9 cellular contexts compared by ENCODE assay signal in genomic region chr22:19445279-19445982, GRCh38. TPM values are rescaled to one million over a fixed set of nuclear protein-coding genes. Genes with fewer than 3 reads are reported as not detected.
DNase-seq lines count a peak whose midpoint lies in the region; ATAC-seq, FAIRE-seq and TF ChIP-seq lines count a peak whose summit lies in the region.
"Not testable (repeated sequence)": the region's sequence is repeated elsewhere in the genome, so short reads cannot be mapped to it uniquely, and the experiment has no call there.
"Had no signal": no experiment of that assay in that cellular context is flagged by ENCODE, and none has a peak within 500 bp of the region (broad histone marks: within the 10 kb centered on the region; RNA-seq: fewer than 3 reads in every experiment).

No MANE protein-coding gene starts in this region.

- not testable (repeated sequence) for H3K9me1 ChIP-seq in K562 (ENCODE audit: control insufficient read depth, insufficient read depth, low read length)

- H3K27me3 Mint-ChIP-seq in activated CD4-positive, alpha-beta T cell treated with anti-CD3 and anti-CD28 coated beads, Interleukin-2, amount 10 ng/mL, durations not matched to agents 24 days and 14 days; activated T-cell treated with anti-CD3 and anti-CD28 coated beads, Interleukin-2, amount 50 U/mL, for 72 hours (ENCODE audit: low read depth); nephron progenitor cell (ENCODE audit: low read depth, poor library complexity); type B pancreatic cell: not testable (repeated sequence)

- H3K4me3 ChIP-seq in BLaER1 treated with 17β-estradiol and CSF1 and Interleukin-3, amounts not matched to agents 10 nM and 100 nM = 0 out of 20 replicates have a peak overlapping the region, but pooled peaks of 4 of the 10 experiments have one; percentile 3 to 97 (median 94)
- peak overlapping the region; percentile 84 for H3K4me3 ChIP-seq in Loucy (ENCODE audit: low read length, poor library complexity, severe bottlenecking)
- not testable (repeated sequence) for H3K4me3 ChIP-seq in K562, left ventricle myocardium inferior

- not testable (repeated sequence) for FAIRE-seq in K562 (lab: Jason Lieb, UNC)

- H3K9me3 ChIP-seq in BLaER1 treated with 17β-estradiol and CSF1 and Interleukin-3, amounts not matched to agents 10 nM and 100 nM (replicated peaks in 1 of 11); Loucy (ENCODE audit: insufficient read depth, low read depth, low read length); K562 (replicated peaks; ENCODE audit: control insufficient read depth, insufficient read depth, low read depth, low read length); left ventricle myocardium inferior (replicated peaks): not testable (repeated sequence)

- H3K27ac Mint-ChIP-seq in activated CD4-positive, alpha-beta T cell treated with anti-CD3 and anti-CD28 coated beads, Interleukin-2, amount 10 ng/mL, durations not matched to agents 24 days and 14 days = peak overlapping the region; percentile 43
- H3K27ac Mint-ChIP-seq in activated T-cell treated with anti-CD3 and anti-CD28 coated beads, Interleukin-2, amount 50 U/mL, for 72 hours = peak overlapping the region; percentile 91
- not testable (repeated sequence) for H3K27ac Mint-ChIP-seq in nephron progenitor cell, type B pancreatic cell

- POLR2A ChIA-PET in K562 (lab: Yijun Ruan, JAX) = interaction anchor here (0.6 to 11.7 kb wide), 25 partner anchors 10 to 684 kb away, joined by 3 to 284 read pairs (median 5); partner anchors contain the start of genes CDC45, HIRA, MRPL40 and UFD1

- H3K36me3 ChIP-seq in BLaER1 treated with 17β-estradiol and CSF1 and Interleukin-3, amounts not matched to agents 10 nM and 100 nM = peaks cover 48 to 78% (median 58%) of the 10 kb centered on the region in 11 experiments
- H3K36me3 ChIP-seq in Loucy (ENCODE audit: insufficient read depth, low read length) = not testable (repeated sequence)
- peaks cover 83% of the 10 kb centered on the region for H3K36me3 ChIP-seq in K562 (ENCODE audit: control insufficient read depth, insufficient read depth, low read length)
- H3K36me3 ChIP-seq in left ventricle myocardium inferior = peaks cover 17% of the 10 kb centered on the region

- peak overlapping the region in 4 of 11 experiments; percentile 18 to 96 (median 59); a peak in 4 of 22 replicates for H3K9ac ChIP-seq in BLaER1 treated with 17β-estradiol and CSF1 and Interleukin-3, amounts not matched to agents 10 nM and 100 nM
- H3K9ac ChIP-seq in Loucy (ENCODE audit: low read depth, low read length, poor library complexity, severe bottlenecking) = peak overlapping the region; percentile 9
- H3K9ac ChIP-seq in K562 (ENCODE audit: insufficient read depth in 1 of 2, low read depth in 2 of 2, low read length in 2 of 2) = not testable (repeated sequence)

- peaks cover 39 to 66% (median 64%) of the 10 kb centered on the region in 11 experiments; a peak in 21 of 22 replicates for H4K20me1 ChIP-seq in BLaER1 treated with 17β-estradiol and CSF1 and Interleukin-3, amounts not matched to agents 10 nM and 100 nM
- H4K20me1 ChIP-seq in Loucy (ENCODE audit: insufficient read depth, low read length, poor library complexity, severe bottlenecking) (peaks cover 33% of the 10 kb centered on the region), K562 (replicated peaks; ENCODE audit: control insufficient read depth, insufficient read depth, low read length) (peaks cover 28% of the 10 kb centered on the region)

- H3K9me3 Mint-ChIP-seq in activated CD4-positive, alpha-beta T cell treated with anti-CD3 and anti-CD28 coated beads, Interleukin-2, amount 10 ng/mL, durations not matched to agents 24 days and 14 days; activated T-cell treated with anti-CD3 and anti-CD28 coated beads, Interleukin-2, amount 50 U/mL, for 72 hours; nephron progenitor cell; type B pancreatic cell: not testable (repeated sequence)

- BruUV-seq in K562 (replicated peaks; lab: Mats Ljungman, UMichigan) = not testable (repeated sequence)

- not testable (repeated sequence) for TF ChIP-seq POLR2A in K562 (conservative IDR thresholded peaks at IDR 0.05)

- CTCF ChIA-PET in K562 (lab: Yijun Ruan, JAX; ENCODE audit: low intra/inter-chr PET ratio) = not testable (repeated sequence)

- peaks cover 39% of the 10 kb centered on the region for H3K4me1 Mint-ChIP-seq in activated CD4-positive, alpha-beta T cell treated with anti-CD3 and anti-CD28 coated beads, Interleukin-2, amount 10 ng/mL, durations not matched to agents 24 days and 14 days
- H3K4me1 Mint-ChIP-seq in activated T-cell treated with anti-CD3 and anti-CD28 coated beads, Interleukin-2, amount 50 U/mL, for 72 hours (ENCODE audit: low read depth) = peaks cover 55% of the 10 kb centered on the region
- H3K4me1 Mint-ChIP-seq in nephron progenitor cell (peaks cover 28% of the 10 kb centered on the region), type B pancreatic cell (ENCODE audit: unreplicated experiment) (peaks cover 19% of the 10 kb centered on the region)

- peaks cover 84% of the 10 kb centered on the region for H3K79me2 ChIP-seq in Loucy (ENCODE audit: insufficient read depth, low read length)
- peaks cover 75% of the 10 kb centered on the region for H3K79me2 ChIP-seq in K562 (ENCODE audit: control insufficient read depth, insufficient read depth, low read length)

- peak overlapping the region; percentile 80 to 99 (median 96); a peak in 20 of 22 replicates for H3K4me2 ChIP-seq in BLaER1 treated with 17β-estradiol and CSF1 and Interleukin-3, amounts not matched to agents 10 nM and 100 nM
- peak overlapping the region; percentile 80 for H3K4me2 ChIP-seq in Loucy (ENCODE audit: low read depth, low read length, poor library complexity, severe bottlenecking)
- not testable (repeated sequence) for H3K4me2 ChIP-seq in K562 (ENCODE audit: insufficient read depth, low read length)

- peak overlapping the region; percentile 53 for H3K4me3 Mint-ChIP-seq in activated CD4-positive, alpha-beta T cell treated with anti-CD3 and anti-CD28 coated beads, Interleukin-2, amount 10 ng/mL, durations not matched to agents 24 days and 14 days
- peak overlapping the region in 1 of 2 donors; percentile 9 for H3K4me3 Mint-ChIP-seq in activated T-cell treated with anti-CD3 and anti-CD28 coated beads, Interleukin-2, amount 50 U/mL, for 72 hours
- H3K4me3 Mint-ChIP-seq in nephron progenitor cell = peak overlapping the region; percentile 60
- H3K4me3 Mint-ChIP-seq in type B pancreatic cell = peak overlapping the region; percentile 70

- not testable (repeated sequence) for H3F3A ChIP-seq in Loucy (ENCODE audit: low read depth)

- H3K27ac ChIP-seq in BLaER1 treated with 17β-estradiol and CSF1 and Interleukin-3, amounts not matched to agents 10 nM and 100 nM; K562 (ENCODE audit: extremely low read depth, low read depth, low read length): not testable (repeated sequence)
- peak overlapping the region; percentile 29 for H3K27ac ChIP-seq in left ventricle myocardium inferior (replicated peaks)

- H2AFZ ChIP-seq in Loucy (ENCODE audit: low read length); K562 (ENCODE audit: low read depth, low read length): not testable (repeated sequence)

- in situ Hi-C loops in K562 (cut with MboI) = not testable (repeated sequence)

- peaks cover 34% of the 10 kb centered on the region for H3K36me3 Mint-ChIP-seq in activated CD4-positive, alpha-beta T cell treated with anti-CD3 and anti-CD28 coated beads, Interleukin-2, amount 10 ng/mL, durations not matched to agents 24 days and 14 days (ENCODE audit: low read depth)
- not testable (repeated sequence) for H3K36me3 Mint-ChIP-seq in activated T-cell treated with anti-CD3 and anti-CD28 coated beads, Interleukin-2, amount 50 U/mL, for 72 hours (ENCODE audit: insufficient read depth in 2 of 2); type B pancreatic cell
- H3K36me3 Mint-ChIP-seq in nephron progenitor cell (ENCODE audit: low read depth) = peaks cover 43% of the 10 kb centered on the region

- H3K9me2 ChIP-seq in Loucy (replicated peaks; ENCODE audit: low read depth, low read length) = not testable (repeated sequence)

- intact Hi-C loops in activated CD4-positive, alpha-beta T cell treated with anti-CD3 and anti-CD28 coated beads, Interleukin-2, amount 10 ng/mL, durations not matched to agents 24 days and 14 days (cut with micrococcal nuclease) = loop anchor here (5.0 to 10.0 kb wide), 3 partner anchors 129 to 409 kb away; partner anchors contain the start of genes DGCR2, GNB1L and RTL10
- intact Hi-C loops in K562 (cut with micrococcal nuclease) = loop anchor here (10.0 kb wide), 1 partner anchor 179 kb away; no protein-coding TSS in a partner anchor
- intact Hi-C loops in left ventricle myocardium inferior (cut with micrococcal nuclease) = not testable (repeated sequence)

- not testable (repeated sequence) for H3K27me3 ChIP-seq in BLaER1 treated with 17β-estradiol and CSF1 and Interleukin-3, amounts not matched to agents 10 nM and 100 nM; Loucy (ENCODE audit: insufficient read depth, low read length, poor library complexity, severe bottlenecking); K562 (ENCODE audit: control insufficient read depth in 2 of 2, insufficient read depth in 2 of 2, low read length in 2 of 2); left ventricle myocardium inferior (ENCODE audit: low read depth)

- TF ChIP-seq CTCF in Loucy (conservative IDR thresholded peaks at IDR 0.05; ENCODE audit: low read length); K562 (IDR thresholded peaks at IDR 0.05 in 2 of 3, conservative IDR thresholded peaks at IDR 0.05 in 1 of 3; ENCODE audit: insufficient read depth in 2 of 3, low read depth in 1 of 3, low read length in 3 of 3); left ventricle myocardium inferior (IDR thresholded peaks at IDR 0.05; ENCODE audit: borderline replicate concordance); nephron progenitor cell (IDR thresholded peaks at IDR 0.05); type B pancreatic cell (conservative IDR thresholded peaks at IDR 0.05): not testable (repeated sequence)

- H3K4me1 ChIP-seq in BLaER1 treated with 17β-estradiol and CSF1 and Interleukin-3, amounts not matched to agents 10 nM and 100 nM = peaks cover 32 to 38% (median 34%) of the 10 kb centered on the region in 10 experiments
- H3K4me1 ChIP-seq in Loucy (ENCODE audit: insufficient read depth, low read length, poor library complexity, severe bottlenecking) (peaks cover 36% of the 10 kb centered on the region), K562 (replicated peaks in 1 of 2; ENCODE audit: control insufficient read depth in 2 of 2, insufficient read depth in 2 of 2, low read length in 2 of 2) (peaks cover 27 to 38% of the 10 kb centered on the region in 2 experiments), left ventricle myocardium inferior (peaks cover 78% of the 10 kb centered on the region)

- not testable (repeated sequence) for TF ChIP-seq RAD21 in K562 (CRISPR knock-in tag; conservative IDR thresholded peaks at IDR 0.05 in 1 of 2, IDR thresholded peaks at IDR 0.05 in 1 of 2)

- ATAC-seq in activated T-cell treated with anti-CD3 and anti-CD28 coated beads, Interleukin-2, amount 50 U/mL, for 72 hours (replicated peaks in 1 of 2); K562: not testable (repeated sequence)

- WGBS in K562 (ENCODE audit: insufficient coverage, low coverage, missing lambda C conversion rate) = 87% methylated on average over 9 of the region's 9 CpGs

- TF ChIP-seq EP300 in K562 (IDR thresholded peaks at IDR 0.05; ENCODE audit: low read length) = not testable (repeated sequence)

- DNase-seq in activated CD4-positive, alpha-beta T cell treated with anti-CD3 and anti-CD28 coated beads, Interleukin-2, amount 10 ng/mL, durations not matched to agents 24 days and 14 days; activated T-cell treated with anti-CD3 and anti-CD28 coated beads, Interleukin-2, amount 50 U/mL, for 72 hours; K562 (ENCODE audit: extremely low read depth in 1 of 4, low spot score in 3 of 4); left ventricle myocardium inferior; nephron progenitor cell; type B pancreatic cell (ENCODE audit: extremely low spot score, unreplicated experiment): not testable (repeated sequence)

RNA-seq across cellular contexts. Expression of gene C22orf39, which starts 2.1 kb away (rescaled TPM):
- 25.7 and 28.5 TPM in 2 replicates for total RNA-seq in activated CD4-positive, alpha-beta T cell treated with anti-CD3 and anti-CD28 coated beads, Interleukin-2, amount 10 ng/mL, durations not matched to agents 24 days and 14 days
- total RNA-seq in activated T-cell treated with anti-CD3 and anti-CD28 coated beads, Interleukin-2, amount 50 U/mL, for 72 hours = 10 to 100 TPM; 34.3 to 40.6 TPM
- total RNA-seq in K562 (2011; cell fraction: chromatin; rRNA removed; ENCODE audit: low replicate concordance) = 119 and 122 TPM in 2 replicates
- total RNA-seq in K562 (2011; cell fraction: nucleolus; rRNA removed) = 71.8 and 76.0 TPM in 2 replicates
- 107 and 142 TPM in 2 replicates for total RNA-seq in K562 (2011; cell fraction: nucleoplasm; rRNA removed)
- total RNA-seq in K562 (2014; rRNA removed) = 94.7 and 124 TPM in 2 replicates
- total RNA-seq in K562 (2014; rRNA removed; fragmentation: Illumina TruSeq; extraction: Trizol) = 57.2 and 59.5 TPM in 2 replicates
- total RNA-seq in K562 (2015; rRNA removed; fragmentation: Illumina TruSeq; extraction: Trizol) = 61.3 and 63.2 TPM in 2 replicates
- 66.8 and 68.0 TPM in 2 replicates for total RNA-seq in K562 (2021)
- polyA plus RNA-seq in K562 (2011; rRNA removed) = 139 and 244 TPM in 2 replicates
- 164 and 257 TPM in 2 replicates for polyA plus RNA-seq in K562 (2011; cell fraction: cytosol; rRNA removed)
- 71.0 and 99.7 TPM in 2 replicates for polyA plus RNA-seq in K562 (2011; cell fraction: nucleus; rRNA removed)
- polyA plus RNA-seq in K562 (2012) = 87.8 and 120 TPM in 2 replicates
- polyA plus RNA-seq in K562 (2014; fragmentation: Illumina TruSeq; extraction: Trizol) = 68.6 and 73.5 TPM in 2 replicates
- 10 to 100 TPM; 20.4 to 25.9 TPM for polyA plus RNA-seq in K562 (2014; fragmentation: Nextera tagmentation; extraction: Ambion mirVana)
- 112 and 121 TPM in 2 replicates for polyA plus RNA-seq in K562 (2014; rRNA removed)
- 116 and 185 TPM in 2 replicates for polyA minus RNA-seq in K562 (2011; rRNA and poly(A)+ RNA removed)
- polyA minus RNA-seq in K562 (2011; cell fraction: cytosol; rRNA and poly(A)+ RNA removed) = 49.4 and 80.5 TPM in 2 replicates
- polyA minus RNA-seq in K562 (2011; cell fraction: nucleus; rRNA and poly(A)+ RNA removed) = 24.9 and 58.9 TPM in 2 replicates
- 76.2 TPM for total RNA-seq in left ventricle myocardium inferior
- total RNA-seq in type B pancreatic cell (ENCODE audit: low replicate concordance) = 30.3 and 31.6 TPM in 2 replicates

RNA-seq across cellular contexts. Expression of gene MRPL40, which starts 13.1 kb away (rescaled TPM):
- total RNA-seq in activated CD4-positive, alpha-beta T cell treated with anti-CD3 and anti-CD28 coated beads, Interleukin-2, amount 10 ng/mL, durations not matched to agents 24 days and 14 days = 35.2 and 37.6 TPM in 2 replicates
- total RNA-seq in activated T-cell treated with anti-CD3 and anti-CD28 coated beads, Interleukin-2, amount 50 U/mL, for 72 hours = 10 to 100 TPM; 27.1 to 27.2 TPM
- 13.9 and 26.1 TPM in 2 replicates for total RNA-seq in K562 (2011; cell fraction: chromatin; rRNA removed; ENCODE audit: low replicate concordance)
- total RNA-seq in K562 (2011; cell fraction: nucleolus; rRNA removed) = 29.0 and 32.5 TPM in 2 replicates
- total RNA-seq in K562 (2011; cell fraction: nucleoplasm; rRNA removed) = 25.1 and 32.0 TPM in 2 replicates
- total RNA-seq in K562 (2014; rRNA removed) (160 and 182 TPM in 2 replicates), K562 (2014; rRNA removed; fragmentation: Illumina TruSeq; extraction: Trizol) (208 and 209 TPM in 2 replicates), K562 (2015; rRNA removed; fragmentation: Illumina TruSeq; extraction: Trizol) (181 and 198 TPM in 2 replicates), K562 (2021) (132 and 144 TPM in 2 replicates), left ventricle myocardium inferior (57.2 TPM), type B pancreatic cell (ENCODE audit: low replicate concordance) (21.4 and 24.7 TPM in 2 replicates)
- polyA plus RNA-seq in K562 (2011; rRNA removed) (175 and 219 TPM in 2 replicates), K562 (2014; fragmentation: Illumina TruSeq; extraction: Trizol) (197 and 237 TPM in 2 replicates), K562 (2014; fragmentation: Nextera tagmentation; extraction: Ambion mirVana) (100 to 1,000 TPM; 601 to 652 TPM), K562 (2014; rRNA removed) (223 TPM in 2 replicates)
- 88.3 and 113 TPM in 2 replicates for polyA plus RNA-seq in K562 (2011; cell fraction: cytosol; rRNA removed)
- 34.6 and 66.5 TPM in 2 replicates for polyA plus RNA-seq in K562 (2011; cell fraction: nucleus; rRNA removed)
- polyA plus RNA-seq in K562 (2012) = 159 TPM in 2 replicates
- polyA minus RNA-seq in K562 (2011; rRNA and poly(A)+ RNA removed) = 52.5 and 73.2 TPM in 2 replicates
- 31.3 and 34.3 TPM in 2 replicates for polyA minus RNA-seq in K562 (2011; cell fraction: cytosol; rRNA and poly(A)+ RNA removed)
- polyA minus RNA-seq in K562 (2011; cell fraction: nucleus; rRNA and poly(A)+ RNA removed) = 12.0 and 31.3 TPM in 2 replicates

RNA-seq across cellular contexts. Expression of gene HIRA, which starts 13.9 kb away (rescaled TPM):
- total RNA-seq in activated CD4-positive, alpha-beta T cell treated with anti-CD3 and anti-CD28 coated beads, Interleukin-2, amount 10 ng/mL, durations not matched to agents 24 days and 14 days = 42.6 and 45.0 TPM in 2 replicates
- 10 to 100 TPM; 30.7 to 36.6 TPM for total RNA-seq in activated T-cell treated with anti-CD3 and anti-CD28 coated beads, Interleukin-2, amount 50 U/mL, for 72 hours
- total RNA-seq in K562 (2011; cell fraction: chromatin; rRNA removed; ENCODE audit: low replicate concordance) = 103 and 120 TPM in 2 replicates
- 79.7 and 81.6 TPM in 2 replicates for total RNA-seq in K562 (2011; cell fraction: nucleolus; rRNA removed)
- total RNA-seq in K562 (2011; cell fraction: nucleoplasm; rRNA removed) = 66.5 and 67.1 TPM in 2 replicates
- total RNA-seq in K562 (2014; rRNA removed) = 58.3 and 70.6 TPM in 2 replicates
- total RNA-seq in K562 (2014; rRNA removed; fragmentation: Illumina TruSeq; extraction: Trizol) = 53.9 and 54.0 TPM in 2 replicates
- total RNA-seq in K562 (2015; rRNA removed; fragmentation: Illumina TruSeq; extraction: Trizol) = 57.5 and 58.4 TPM in 2 replicates
- 115 and 132 TPM in 2 replicates for total RNA-seq in K562 (2021)
- polyA plus RNA-seq in K562 (2011; rRNA removed) = 71.7 and 82.2 TPM in 2 replicates
- polyA plus RNA-seq in K562 (2011; cell fraction: cytosol; rRNA removed) = 105 and 109 TPM in 2 replicates
- polyA plus RNA-seq in K562 (2011; cell fraction: nucleus; rRNA removed) = 104 and 124 TPM in 2 replicates
- polyA plus RNA-seq in K562 (2012) = 91.6 and 91.8 TPM in 2 replicates
- polyA plus RNA-seq in K562 (2014; fragmentation: Illumina TruSeq; extraction: Trizol) = 106 and 114 TPM in 2 replicates
- 1 to 10 TPM in 1 of 2 experiments, under 1 TPM in 1; 0.96 to 1.2 TPM for polyA plus RNA-seq in K562 (2014; fragmentation: Nextera tagmentation; extraction: Ambion mirVana)
- polyA plus RNA-seq in K562 (2014; rRNA removed) = 80.0 and 80.8 TPM in 2 replicates
- polyA minus RNA-seq in K562 (2011; rRNA and poly(A)+ RNA removed) = 93.7 and 126 TPM in 2 replicates
- 65.3 and 93.4 TPM in 2 replicates for polyA minus RNA-seq in K562 (2011; cell fraction: cytosol; rRNA and poly(A)+ RNA removed)
- polyA minus RNA-seq in K562 (2011; cell fraction: nucleus; rRNA and poly(A)+ RNA removed) = 30.3 and 61.3 TPM in 2 replicates
- 18.1 TPM for total RNA-seq in left ventricle myocardium inferior
- 38.3 and 43.3 TPM in 2 replicates for total RNA-seq in type B pancreatic cell (ENCODE audit: low replicate concordance)

RNA-seq across cellular contexts. Expression of gene UFD1, which starts 33.6 kb away (rescaled TPM):
- 96.2 and 99.9 TPM in 2 replicates for total RNA-seq in activated CD4-positive, alpha-beta T cell treated with anti-CD3 and anti-CD28 coated beads, Interleukin-2, amount 10 ng/mL, durations not matched to agents 24 days and 14 days
- 10 to 100 TPM; 68.3 to 78.6 TPM for total RNA-seq in activated T-cell treated with anti-CD3 and anti-CD28 coated beads, Interleukin-2, amount 50 U/mL, for 72 hours
- 307 and 375 TPM in 2 replicates for total RNA-seq in K562 (2011; cell fraction: chromatin; rRNA removed; ENCODE audit: low replicate concordance)
- total RNA-seq in K562 (2011; cell fraction: nucleolus; rRNA removed) = 219 and 230 TPM in 2 replicates
- total RNA-seq in K562 (2011; cell fraction: nucleoplasm; rRNA removed) = 278 and 374 TPM in 2 replicates
- total RNA-seq in K562 (2014; rRNA removed) (238 and 290 TPM in 2 replicates), K562 (2014; rRNA removed; fragmentation: Illumina TruSeq; extraction: Trizol) (361 and 365 TPM in 2 replicates), K562 (2015; rRNA removed; fragmentation: Illumina TruSeq; extraction: Trizol) (330 and 363 TPM in 2 replicates), K562 (2021) (284 and 307 TPM in 2 replicates), left ventricle myocardium inferior (41.8 TPM), type B pancreatic cell (ENCODE audit: low replicate concordance) (52.4 and 56.1 TPM in 2 replicates)
- polyA plus RNA-seq in K562 (2011; rRNA removed) (428 and 564 TPM in 2 replicates), K562 (2014; fragmentation: Illumina TruSeq; extraction: Trizol) (551 and 645 TPM in 2 replicates), K562 (2014; fragmentation: Nextera tagmentation; extraction: Ambion mirVana) (100 to 1,000 TPM; 503 to 627 TPM), K562 (2014; rRNA removed) (321 and 446 TPM in 2 replicates)
- polyA plus RNA-seq in K562 (2011; cell fraction: cytosol; rRNA removed) = 516 and 625 TPM in 2 replicates
- polyA plus RNA-seq in K562 (2011; cell fraction: nucleus; rRNA removed) = 577 and 723 TPM in 2 replicates
- polyA plus RNA-seq in K562 (2012) = 381 and 502 TPM in 2 replicates
- polyA minus RNA-seq in K562 (2011; rRNA and poly(A)+ RNA removed) = 432 and 439 TPM in 2 replicates
- 143 and 172 TPM in 2 replicates for polyA minus RNA-seq in K562 (2011; cell fraction: cytosol; rRNA and poly(A)+ RNA removed)
- polyA minus RNA-seq in K562 (2011; cell fraction: nucleus; rRNA and poly(A)+ RNA removed) = 99.8 and 195 TPM in 2 replicates

RNA-seq across cellular contexts. Expression of gene CDC45, which starts 34.3 kb away (rescaled TPM):
- total RNA-seq in activated CD4-positive, alpha-beta T cell treated with anti-CD3 and anti-CD28 coated beads, Interleukin-2, amount 10 ng/mL, durations not matched to agents 24 days and 14 days = 121 and 123 TPM in 2 replicates
- 100 to 1,000 TPM; 119 to 144 TPM for total RNA-seq in activated T-cell treated with anti-CD3 and anti-CD28 coated beads, Interleukin-2, amount 50 U/mL, for 72 hours
- 810 and 853 TPM in 2 replicates for total RNA-seq in K562 (2011; cell fraction: chromatin; rRNA removed; ENCODE audit: low replicate concordance)
- total RNA-seq in K562 (2011; cell fraction: nucleolus; rRNA removed) = 339 and 346 TPM in 2 replicates
- 307 and 398 TPM in 2 replicates for total RNA-seq in K562 (2011; cell fraction: nucleoplasm; rRNA removed)
- total RNA-seq in K562 (2014; rRNA removed) = 415 and 450 TPM in 2 replicates
- 263 and 295 TPM in 2 replicates for total RNA-seq in K562 (2014; rRNA removed; fragmentation: Illumina TruSeq; extraction: Trizol)
- total RNA-seq in K562 (2015; rRNA removed; fragmentation: Illumina TruSeq; extraction: Trizol) = 239 and 251 TPM in 2 replicates
- total RNA-seq in K562 (2021) = 312 and 319 TPM in 2 replicates
- polyA plus RNA-seq in K562 (2011; rRNA removed) = 580 and 584 TPM in 2 replicates
- 370 and 430 TPM in 2 replicates for polyA plus RNA-seq in K562 (2011; cell fraction: cytosol; rRNA removed)
- 642 and 944 TPM in 2 replicates for polyA plus RNA-seq in K562 (2011; cell fraction: nucleus; rRNA removed)
- polyA plus RNA-seq in K562 (2012) = 267 and 326 TPM in 2 replicates
- polyA plus RNA-seq in K562 (2014; fragmentation: Illumina TruSeq; extraction: Trizol) = 412 and 430 TPM in 2 replicates
- 100 to 1,000 TPM; 276 to 465 TPM for polyA plus RNA-seq in K562 (2014; fragmentation: Nextera tagmentation; extraction: Ambion mirVana)
- polyA plus RNA-seq in K562 (2014; rRNA removed) = 410 and 427 TPM in 2 replicates
- polyA minus RNA-seq in K562 (2011; rRNA and poly(A)+ RNA removed) = 415 and 540 TPM in 2 replicates
- 153 and 162 TPM in 2 replicates for polyA minus RNA-seq in K562 (2011; cell fraction: cytosol; rRNA and poly(A)+ RNA removed)
- 185 and 445 TPM in 2 replicates for polyA minus RNA-seq in K562 (2011; cell fraction: nucleus; rRNA and poly(A)+ RNA removed)
- 0.77 TPM for total RNA-seq in left ventricle myocardium inferior
- total RNA-seq in type B pancreatic cell (ENCODE audit: low replicate concordance) = 10.6 and 19.0 TPM in 2 replicates
- polyA plus RNA-seq: CD14-positive monocyte had no signal
